Comparison of ENCODE assay signal across 13 cellular contexts in genomic region chr15:39936187-39936586, GRCh38. TPM values are rescaled to one million over a fixed set of nuclear protein-coding genes. Genes with fewer than 3 reads are reported as not detected.
DNase-seq lines count a peak whose midpoint lies in the region; ATAC-seq, FAIRE-seq and TF ChIP-seq lines count a peak whose summit lies in the region.
"Had no signal": no experiment of that assay in that cellular context is flagged by ENCODE, and none has a peak within 500 bp of the region (broad histone marks: within the 10 kb centered on the region; RNA-seq: fewer than 3 reads in every experiment).

No MANE protein-coding gene starts in this region.

- dilution Hi-C loops in endothelial cell of umbilical vein (cut with MboI; ENCODE audit: extremely low pct_ligation_motif_present, low sequenced_read_pairs): no loop called here

- H3K9ac ChIP-seq in endothelial cell of umbilical vein (replicated peaks; ENCODE audit: extremely low read depth, insufficient read depth, low read length) (no peak overlapping the region), kidney (ENCODE audit: low read length in 2 of 2) (no peak overlapping the region)

- H3K9me3 ChIP-seq in PC-9 (ENCODE audit: insufficient read depth, low read depth) (no peaks in the 10 kb centered on the region), endothelial cell of umbilical vein (replicated peaks; ENCODE audit: control insufficient read depth, insufficient read depth, low read length) (no peaks in the 10 kb centered on the region), osteoblast (ENCODE audit: low read depth, low read length) (no peaks in the 10 kb centered on the region), kidney (ENCODE audit: control insufficient read depth in 1 of 2, low read length in 2 of 2) (no peaks in the 10 kb centered on the region)
- H3K9me3 ChIP-seq: ascending aorta had no signal

- no peaks in the 10 kb centered on the region for H3K9me1 ChIP-seq in endothelial cell of umbilical vein (replicated peaks; ENCODE audit: control insufficient read depth, extremely low read depth, insufficient read depth, low read length)

- peaks cover 23% of the 10 kb centered on the region for H3K4me1 ChIP-seq in PC-9 (replicated peaks; ENCODE audit: insufficient read depth)
- peaks cover 27% of the 10 kb centered on the region for H3K4me1 ChIP-seq in endothelial cell of umbilical vein (ENCODE audit: control insufficient read depth, extremely low read depth, insufficient read depth, low read length)
- H3K4me1 ChIP-seq in osteoblast (ENCODE audit: insufficient read depth, low read length): peaks cover 39% of the 10 kb centered on the region
- peaks cover 5% of the 10 kb centered on the region in 2 donors for H3K4me1 ChIP-seq in kidney (ENCODE audit: control insufficient read depth in 1 of 2, insufficient read depth in 1 of 2, low read depth in 1 of 2, low read length in 2 of 2)

- TF ChIP-seq CTCF in PC-9 (conservative IDR thresholded peaks at IDR 0.05) (no peak), endothelial cell of umbilical vein (IDR thresholded peaks at IDR 0.05; ENCODE audit: extremely low read depth in 1 of 2, insufficient read depth in 1 of 2, low read depth in 1 of 2, low read length in 2 of 2) (no peak), osteoblast (IDR thresholded peaks at IDR 0.05; ENCODE audit: extremely low read depth, low read depth, low read length) (no peak), kidney (IDR thresholded peaks at IDR 0.05; ENCODE audit: borderline replicate concordance, extremely low read depth, insufficient read depth) (no peak)

- H3K4me2 ChIP-seq in PC-9: peak overlapping the region; percentile 84
- peak overlapping the region; percentile 34 for H3K4me2 ChIP-seq in endothelial cell of umbilical vein (ENCODE audit: insufficient read depth, low read length)
- peak overlapping the region; percentile 97 for H3K4me2 ChIP-seq in osteoblast (ENCODE audit: insufficient read depth, low read length)

- H4K20me1 ChIP-seq in PC-9 (ENCODE audit: insufficient read depth) (no peaks in the 10 kb centered on the region), endothelial cell of umbilical vein (replicated peaks; ENCODE audit: control insufficient read depth, extremely low read depth, insufficient read depth, low read length) (no peaks in the 10 kb centered on the region), osteoblast (ENCODE audit: insufficient read depth, low read length) (peaks cover 7% of the 10 kb centered on the region)

- no peak for ATAC-seq in GM19328 (IDR thresholded peaks at IDR 0.05; ENCODE audit: unreplicated experiment)
- ATAC-seq: activated CD4-positive, alpha-beta T cell treated with anti-CD3 and anti-CD28 coated beads for 36 hours; CD8-positive, alpha-beta T cell; T-cell had no signal

- H3K27ac ChIP-seq in PC-9: peak overlapping the region; percentile 41; the same call in 1 of the 2 replicates
- no peak overlapping the region for H3K27ac ChIP-seq in endothelial cell of umbilical vein (ENCODE audit: insufficient read depth, low read depth, low read length)
- no peak overlapping the region for H3K27ac ChIP-seq in osteoblast (ENCODE audit: low read depth, low read length)
- H3K27ac ChIP-seq in kidney (ENCODE audit: low read depth in 2 of 2, low read length in 2 of 2): no peak overlapping the region

- FAIRE-seq in endothelial cell of umbilical vein (lab: Jason Lieb, UNC): no peak
- no peak for FAIRE-seq in kidney (lab: Jason Lieb, UNC)

- H3K27me3 ChIP-seq in PC-9 (ENCODE audit: insufficient read depth, low read depth): no peaks in the 10 kb centered on the region
- H3K27me3 ChIP-seq in endothelial cell of umbilical vein (ENCODE audit: control insufficient read depth in 2 of 2, insufficient read depth in 2 of 2, low read length in 2 of 2): no peaks in the 10 kb centered on the region
- H3K27me3 ChIP-seq in osteoblast (ENCODE audit: insufficient read depth, low read length): no peaks in the 10 kb centered on the region
- H3K27me3 ChIP-seq: ascending aorta had no signal

- BruUV-seq in PC-9 (replicated peaks; lab: Mats Ljungman, UMichigan) (no TSS peak), endothelial cell of umbilical vein (replicated peaks; lab: Mats Ljungman, UMichigan) (no TSS peak)

- H3K36me3 ChIP-seq in PC-9 (ENCODE audit: low read depth): no peaks in the 10 kb centered on the region
- peaks cover 2% of the 10 kb centered on the region in 2 experiments for H3K36me3 ChIP-seq in endothelial cell of umbilical vein (ENCODE audit: control insufficient read depth in 2 of 2, extremely low read depth in 1 of 2, insufficient read depth in 2 of 2, low read length in 2 of 2)
- peaks cover 16% of the 10 kb centered on the region for H3K36me3 ChIP-seq in osteoblast (ENCODE audit: insufficient read depth, low read length)
- H3K36me3 ChIP-seq in kidney (ENCODE audit: control insufficient read depth in 1 of 2, insufficient read depth in 2 of 2, low read length in 2 of 2): peaks cover 0 to 11% of the 10 kb centered on the region in 2 donors

- no peak overlapping the region for H2AFZ ChIP-seq in PC-9
- no peak overlapping the region for H2AFZ ChIP-seq in endothelial cell of umbilical vein (ENCODE audit: low read depth, low read length)
- H2AFZ ChIP-seq in osteoblast (ENCODE audit: low read length): no peak overlapping the region

- no peak for TF ChIP-seq POLR2A in endothelial cell of umbilical vein (IDR thresholded peaks at IDR 0.05; ENCODE audit: low read depth, low read length)

- DNase-seq in EL: peak; percentile 74
- DNase-seq in PC-9: peak in 1 of 2 experiments; percentile 59
- peak; percentile 23 for DNase-seq in endothelial cell of umbilical vein (ENCODE audit: low read depth, low spot score)
- no peak for DNase-seq in osteoblast (ENCODE audit: insufficient read length, low spot score, missing footprints)
- DNase-seq in activated CD4-positive, alpha-beta T cell treated with anti-CD3 and anti-CD28 coated beads for 4 hours: no peak
- no peak for DNase-seq in kidney
- DNase-seq in activated effector memory CD4-positive, alpha-beta T cell treated with Interleukin-2 at 50 U/mL for 16 hours: no peak
- DNase-seq: activated CD4-positive, alpha-beta T cell treated with anti-CD3 and anti-CD28 coated beads for 36 hours; activated T-cell treated with anti-CD3 and anti-CD28 coated beads, Interleukin-2, amount 50 U/mL, for 48 hours; CD8-positive, alpha-beta T cell; T-cell had no signal

- no peak overlapping the region for H3K4me3 ChIP-seq in PC-9
- no peak overlapping the region for H3K4me3 ChIP-seq in endothelial cell of umbilical vein (replicated peaks in 1 of 3; ENCODE audit: insufficient read depth in 1 of 3, low read depth in 1 of 3, low read length in 3 of 3)
- peak overlapping the region; percentile 32 for H3K4me3 ChIP-seq in osteoblast (ENCODE audit: insufficient read depth, low read length)
- no peak overlapping the region for H3K4me3 ChIP-seq in kidney (ENCODE audit: low read length in 2 of 2)

- intact Hi-C loops in PC-9 (cut with micrococcal nuclease; ENCODE audit: unreplicated experiment) (loop anchor here (10.0 kb wide), 1 partner anchor 1231 kb away; no protein-coding TSS in a partner anchor), endothelial cell of umbilical vein (cut with micrococcal nuclease) (no loop called here), kidney (cut with DNase I) (no loop called here)

- CTCF ChIA-PET in PC-9 (lab: Charles Lee) (no interaction called here), endothelial cell of umbilical vein (lab: Charles Lee) (interaction anchor here (0.6 to 3.6 kb wide), 9 partner anchors 11 to 1237 kb away, joined by 3 to 34 read pairs (median 3); partner anchors contain the start of gene GPR176)

- POLR2A ChIA-PET in PC-9 (lab: Charles Lee; ENCODE audit: unreplicated experiment): no interaction called here
- POLR2A ChIA-PET in endothelial cell of umbilical vein (lab: Charles Lee): interaction anchor here (3.2 kb wide), 1 partner anchor 15 kb away, joined by 21 read pairs; the partner anchor contains the start of gene GPR176

- H3K79me2 ChIP-seq in PC-9 (ENCODE audit: low read depth) (peaks cover 27% of the 10 kb centered on the region), endothelial cell of umbilical vein (ENCODE audit: control insufficient read depth, insufficient read depth, low read length) (peaks cover 43% of the 10 kb centered on the region), osteoblast (ENCODE audit: insufficient read depth, low read length) (peaks cover 67% of the 10 kb centered on the region)

- peaks cover 5% of the 10 kb centered on the region; the same call in 1 of the 2 replicates for H3F3A ChIP-seq in PC-9 (ENCODE audit: insufficient read depth, low read depth)

- H3K9me2 ChIP-seq in PC-9 (ENCODE audit: insufficient read depth): no peaks in the 10 kb centered on the region

TF ChIP-seq in endothelial cell of umbilical vein, 7 proteins besides CTCF, POLR2A, EP300 and RAD21 (continues in another document):
- TF ChIP-seq MAX (IDR thresholded peaks at IDR 0.05; ENCODE audit: insufficient read depth, insufficient read length): no peak

RNA-seq across cellular contexts. Expression of gene EIF2AK4, which starts 2.3 kb away (rescaled TPM):
- total RNA-seq in PC-9 (2021) (35.7 and 45.8 TPM in 2 replicates), endothelial cell of umbilical vein (51.6 and 55.0 TPM in 2 replicates), osteoblast (76.0 TPM in 2 replicates), kidney (30.9 TPM)
- polyA plus RNA-seq in endothelial cell of umbilical vein (30.1 and 33.5 TPM in 2 replicates), kidney (ENCODE audit: insufficient read depth, low read depth, low replicate concordance) (25.1 TPM)
- polyA plus RNA-seq in endothelial cell of umbilical vein (2011; cell fraction: cytosol; rRNA removed): 41.4 and 48.4 TPM in 2 replicates
- 37.2 and 39.8 TPM in 2 replicates for polyA plus RNA-seq in endothelial cell of umbilical vein (2011; cell fraction: nucleus; rRNA removed)
- 43.3 and 54.0 TPM in 2 replicates for polyA plus RNA-seq in endothelial cell of umbilical vein (2012)
- polyA minus RNA-seq in endothelial cell of umbilical vein: 73.3 and 77.4 TPM in 2 replicates
- 22.7 TPM for polyA minus RNA-seq in endothelial cell of umbilical vein (2011; cell fraction: cytosol; rRNA and poly(A)+ RNA removed)
- 54.0 and 72.1 TPM in 2 replicates for polyA minus RNA-seq in endothelial cell of umbilical vein (2011; cell fraction: nucleus; rRNA and poly(A)+ RNA removed)

RNA-seq across cellular contexts. Expression of gene GPR176, which starts 16.1 kb away (rescaled TPM):
- total RNA-seq in PC-9 (2021): 4.2 and 4.7 TPM in 2 replicates
- 35.3 and 39.8 TPM in 2 replicates for total RNA-seq in endothelial cell of umbilical vein
- polyA plus RNA-seq in endothelial cell of umbilical vein: 68.7 and 85.3 TPM in 2 replicates
- 33.2 and 34.2 TPM in 2 replicates for polyA plus RNA-seq in endothelial cell of umbilical vein (2011; cell fraction: cytosol; rRNA removed)
- polyA plus RNA-seq in endothelial cell of umbilical vein (2011; cell fraction: nucleus; rRNA removed): 24.9 and 36.3 TPM in 2 replicates
- 21.5 and 30.0 TPM in 2 replicates for polyA plus RNA-seq in endothelial cell of umbilical vein (2012)
- 225 and 237 TPM in 2 replicates for polyA minus RNA-seq in endothelial cell of umbilical vein
- 6.9 TPM for polyA minus RNA-seq in endothelial cell of umbilical vein (2011; cell fraction: cytosol; rRNA and poly(A)+ RNA removed)
- polyA minus RNA-seq in endothelial cell of umbilical vein (2011; cell fraction: nucleus; rRNA and poly(A)+ RNA removed): 34.5 and 45.4 TPM in 2 replicates
- total RNA-seq in osteoblast: 136 and 173 TPM in 2 replicates
- total RNA-seq in kidney: 7.6 TPM
- polyA plus RNA-seq in kidney (ENCODE audit: insufficient read depth, low read depth, low replicate concordance): 2.9 TPM

Comparison
In these comparisons a context has a peak if more than half of its experiments do, and no peak if none do; other contexts are left out.
1. DNase-seq: peak in EL (single experiment) and endothelial cell of umbilical vein (single experiment); none in osteoblast (single experiment), activated CD4-positive, alpha-beta T cell treated with anti-CD3 and anti-CD28 coated beads for 4 hours (0 of 2), kidney (single experiment) and activated effector memory CD4-positive, alpha-beta T cell treated with Interleukin-2 at 50 U/mL for 16 hours (single experiment).
2. H3K4me2 ChIP-seq: peak in every context shown above with its lines; median percentile 97 in osteoblast; 84 in PC-9; 34 in endothelial cell of umbilical vein.